In genomic region chr4:7067523-7068278, GRCh38 we compare ENCODE assay signal across 8 cellular contexts. TPM values are rescaled to one million over a fixed set of nuclear protein-coding genes. Genes with fewer than 3 reads are reported as not detected.
DNase-seq lines count a peak whose midpoint lies in the region; ATAC-seq, FAIRE-seq and TF ChIP-seq lines count a peak whose summit lies in the region.

GRPEL1 (minus strand) TSS chr4:7068064; CDS start chr4:7068032, 32 bp downstream.

- H3K27me3 ChIP-seq in BE2C, result no peaks in the 10 kb centered on the region

- peak; percentile 10; the same call in 1 of the 2 replicates for TF ChIP-seq CTCF in BE2C (IDR thresholded peaks at IDR 0.05; ENCODE audit: low read depth, low read length)

- ATAC-seq in GM19043 (IDR thresholded peaks at IDR 0.05; ENCODE audit: low read depth, unreplicated experiment) (peak; percentile 87), HG03354 (IDR thresholded peaks at IDR 0.05; ENCODE audit: poor library complexity, severe bottlenecking, unreplicated experiment) (peak; percentile 93)

- peaks cover 31% of the 10 kb centered on the region for H3K36me3 ChIP-seq in BE2C

- H3K4me3 ChIP-seq in BE2C (ENCODE audit: low read depth, low read length), result peak within 1 kb of the TSS; percentile 92

- H3K4me1 ChIP-seq in BE2C, result no peaks in the 10 kb centered on the region

- peak; percentile 14 for FAIRE-seq in colon (lab: Jason Lieb, UNC)

- no peaks in the 10 kb centered on the region for H3K9me3 ChIP-seq in BE2C

- DNase-seq in BE2C, result peak; percentile 100
- peak; percentile 93 to 97 for DNase-seq in NCI-H446 (lab: John Stamatoyannopoulos, UW)
- peak; percentile 99 to 100 (median 100) for DNase-seq in activated CD4-positive, CD25-positive, alpha-beta regulatory T cell (lab: John Stamatoyannopoulos, UW)
- peak; percentile 100 for DNase-seq in kidney glomerular epithelial cell (lab: John Stamatoyannopoulos, UW)
- peak; percentile 99 to 100 for DNase-seq in stimulated activated CD4-positive, alpha-beta T cell treated with anti-CD3 and anti-CD28 coated beads, Interleukin-1b, Interleukin-23, amount 100 ng/mL, for 1 hour (ENCODE audit: low read depth in 2 of 2)

RNA-seq across cellular contexts. Expression of gene GRPEL1, which starts in this region (rescaled TPM):
- polyA plus RNA-seq in BE2C (2012; ENCODE audit: insufficient read depth, insufficient read length, low read depth), result 104 TPM

Comparison
In these comparisons a context has a peak if more than half of its experiments do, and no peak if none do; other contexts are left out.
1. Peak in every context shown above with its lines: DNase-seq, ATAC-seq and H3K4me3 ChIP-seq.